8 cellular contexts compared by ENCODE assay signal in the genomic region with DNA sequence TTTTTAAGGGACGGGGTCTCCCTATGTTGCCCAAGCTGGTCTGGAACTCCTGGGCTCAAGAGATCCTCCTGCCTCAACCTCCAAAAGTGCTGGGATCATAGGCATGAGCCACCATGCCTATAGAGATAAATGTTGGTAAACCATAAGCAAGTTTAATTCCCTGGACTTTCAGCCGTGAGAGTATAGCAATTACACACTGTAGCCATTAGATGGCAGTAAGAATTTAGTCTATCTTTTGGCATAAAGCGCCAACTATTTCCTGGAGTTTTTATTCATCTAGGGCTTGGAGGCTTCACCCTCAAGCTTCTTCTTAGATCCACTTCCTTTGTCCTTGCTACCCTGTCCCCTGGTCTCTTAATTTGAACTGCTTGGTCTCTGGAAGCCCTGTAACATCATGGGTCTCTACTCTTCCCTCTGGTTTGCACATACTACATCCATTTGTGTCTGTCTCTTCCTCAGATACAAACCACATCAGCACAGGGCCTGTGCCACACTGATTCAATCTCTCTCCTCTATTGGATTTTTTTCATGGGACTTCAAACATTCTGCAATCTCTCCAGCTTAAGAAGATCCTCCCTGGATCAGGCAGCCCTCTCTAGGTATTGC. TPM values are rescaled to one million over a fixed set of nuclear protein-coding genes. Genes with fewer than 3 reads are reported as not detected.
A peak's percentile ranks its signal among the peaks of the same experiment; 100 is the strongest.
DNase-seq lines count a peak whose midpoint lies in the region; ATAC-seq lines count a peak whose summit lies in the region.

No MANE protein-coding gene starts in this region.

- H3K27me3 Mint-ChIP-seq in immature natural killer cell (ENCODE audit: low read depth in 3 of 3), result peaks cover 4 to 7% (median 7%) of the 10 kb centered on the region in 3 donors
- peaks cover 15% of the 10 kb centered on the region for H3K27me3 Mint-ChIP-seq in stimulated activated naive CD8-positive, alpha-beta T cell treated with anti-CD3 and anti-CD28 coated beads, Interleukin-15, amount 100 ng/mL, for 72 hours

- H3K27ac Mint-ChIP-seq in immature natural killer cell, result no peak overlapping the region
- H3K27ac Mint-ChIP-seq in stimulated activated naive CD8-positive, alpha-beta T cell treated with anti-CD3 and anti-CD28 coated beads, Interleukin-15, amount 100 ng/mL, for 72 hours, result peak overlapping the region in 1 of 2 donors; percentile 82

- H3K4me1 Mint-ChIP-seq in immature natural killer cell, result peaks cover 0 to 5% of the 10 kb centered on the region in 2 donors
- H3K4me1 Mint-ChIP-seq in stimulated activated naive CD8-positive, alpha-beta T cell treated with anti-CD3 and anti-CD28 coated beads, Interleukin-15, amount 100 ng/mL, for 72 hours, result peaks cover 14% of the 10 kb centered on the region

- no peak overlapping the region for H3K4me3 Mint-ChIP-seq in immature natural killer cell
- H3K4me3 Mint-ChIP-seq in stimulated activated naive CD8-positive, alpha-beta T cell treated with anti-CD3 and anti-CD28 coated beads, Interleukin-15, amount 100 ng/mL, for 72 hours, result no peak overlapping the region

- peak; percentile 44 for DNase-seq in DMS153 treated with DMSO at 0.1 percent for 48 hours (lab: John Stamatoyannopoulos, UW; ENCODE audit: unreplicated experiment)
- DNase-seq in GM19240 (ENCODE audit: insufficient read length, low spot score), result peak; percentile 23
- peak; percentile 40 to 64 for DNase-seq in NCI-H446 (lab: John Stamatoyannopoulos, UW)
- DNase-seq in astrocyte of the hippocampus (ENCODE audit: low read depth, low spot score), result peak; percentile 70
- DNase-seq in immature natural killer cell, result peak; percentile 4 to 31 (median 18)
- DNase-seq in stimulated activated naive CD8-positive, alpha-beta T cell treated with anti-CD3 and anti-CD28 coated beads, Interleukin-15, amount 100 ng/mL, for 72 hours, result peak; percentile 9 to 15
- DNase-seq in islet precursor cell, result no peak

- peak; percentile 56 for ATAC-seq in HG03139 (IDR thresholded peaks at IDR 0.05; ENCODE audit: unreplicated experiment)
- peak; percentile 78 for ATAC-seq in stimulated activated naive CD8-positive, alpha-beta T cell treated with anti-CD3 and anti-CD28 coated beads, Interleukin-15, amount 100 ng/mL, for 72 hours

- H3K36me3 Mint-ChIP-seq in immature natural killer cell, result no peaks in the 10 kb centered on the region

- no peaks in the 10 kb centered on the region for H3K9me3 Mint-ChIP-seq in immature natural killer cell
- H3K9me3 Mint-ChIP-seq in stimulated activated naive CD8-positive, alpha-beta T cell treated with anti-CD3 and anti-CD28 coated beads, Interleukin-15, amount 100 ng/mL, for 72 hours, result no peaks in the 10 kb centered on the region

RNA-seq across cellular contexts. Expression of a gene that starts 38.2 kb away (rescaled TPM):
- not detected for polyA plus RNA-seq in immature natural killer cell

RNA-seq across cellular contexts. Expression of a gene that starts 48.7 kb away (rescaled TPM):
- polyA plus RNA-seq in immature natural killer cell, result not detected
